Comparison of ENCODE assay signal across 8 cellular contexts in the genomic region with DNA sequence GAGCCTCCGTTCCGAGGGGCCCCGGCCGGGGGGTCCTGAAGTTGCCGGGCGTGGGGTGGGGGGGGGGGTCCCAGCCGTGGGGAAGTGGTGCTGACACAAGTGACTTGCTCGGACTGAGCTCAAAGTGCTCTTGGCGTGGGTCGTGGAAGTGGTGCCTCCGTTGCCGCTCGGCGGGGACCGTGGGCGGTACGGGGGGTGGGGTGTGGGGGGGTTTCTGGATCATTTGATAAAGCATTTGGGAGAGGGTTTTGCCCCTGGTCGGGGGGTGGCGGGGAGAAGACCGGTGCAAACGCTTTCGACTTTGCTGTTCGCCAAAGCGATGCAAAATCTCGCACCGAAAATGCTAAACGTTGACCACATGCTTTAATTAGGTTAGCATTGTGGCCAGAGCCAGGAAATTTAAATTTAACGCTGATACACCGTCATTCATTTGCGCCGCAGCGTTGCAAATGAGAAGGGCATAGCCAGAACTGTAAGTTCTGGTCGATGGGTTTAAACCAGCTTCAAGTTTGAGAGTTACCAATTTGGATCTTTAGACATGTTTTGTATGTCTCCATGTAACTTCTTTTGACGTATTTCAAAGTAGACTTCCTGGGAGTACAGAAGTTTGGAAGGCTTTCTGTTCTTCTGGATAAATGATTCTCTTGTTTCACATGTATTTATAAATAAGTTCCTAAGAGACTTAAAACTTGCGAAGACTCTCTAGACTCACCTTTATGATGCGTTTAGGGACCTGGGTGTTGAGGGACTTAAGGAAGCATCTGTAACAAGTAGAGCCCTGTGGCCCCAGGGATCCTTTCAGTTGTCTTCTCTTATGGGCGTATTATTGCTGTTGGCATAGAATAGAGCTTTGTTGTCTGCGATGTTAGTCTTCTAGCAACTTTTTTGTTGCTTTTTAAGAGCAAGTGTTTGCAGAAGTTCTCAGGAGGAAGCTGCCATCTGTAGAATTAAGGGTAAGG. TPM values are rescaled to one million over a fixed set of nuclear protein-coding genes. Genes with fewer than 3 reads are reported as not detected.
DNase-seq lines count a peak whose midpoint lies in the region; ATAC-seq, FAIRE-seq and TF ChIP-seq lines count a peak whose summit lies in the region.

No MANE protein-coding gene starts in this region.

- WGBS in hepatocyte (ENCODE audit: low lambda C conversion rate, missing lambda C conversion rate) = 8% methylated on average over 17 of the region's 38 CpGs

- TF ChIP-seq CTCF in GM13976 (IDR thresholded peaks at IDR 0.05; ENCODE audit: borderline replicate concordance, control extremely low read depth, extremely low read depth, insufficient read depth, missing control alignments) (no peak), hepatocyte (IDR thresholded peaks at IDR 0.05; ENCODE audit: poor library complexity) (no peak), D721Med (IDR thresholded peaks at IDR 0.05; ENCODE audit: insufficient read depth, missing control alignments) (no peak)

- H4K20me1 ChIP-seq in hepatocyte (ENCODE audit: insufficient read depth, poor library complexity, severe bottlenecking) = peaks cover 22% of the 10 kb centered on the region

- H3K36me3 Mint-ChIP-seq in activated naive CD4-positive, alpha-beta T cell treated with anti-CD3 and anti-CD28 coated beads, Interleukin-2, amount 50 U/mL, for 72 hours = peaks cover 10 to 28% of the 10 kb centered on the region in 2 donors

- peaks cover 6% of the 10 kb centered on the region for H3K9me3 ChIP-seq in hepatocyte (ENCODE audit: low read depth)

- DNase-seq in A172 (ENCODE audit: low spot score) = peak; percentile 37
- DNase-seq in GM13976 (ENCODE audit: low spot score) = peak; percentile 57
- peak; percentile 4 for DNase-seq in NOMO-1 treated with dmso at 0.1 percent for 144 hours (lab: John Stamatoyannopoulos, UW; ENCODE audit: unreplicated experiment)
- DNase-seq in activated naive CD4-positive, alpha-beta T cell treated with anti-CD3 and anti-CD28 coated beads, Interleukin-2, amount 50 U/mL, for 72 hours (ENCODE audit: low spot score in 2 of 2) = peak; percentile 23 to 59
- peak; percentile 36 for DNase-seq in hepatocyte (ENCODE audit: low spot score)
- DNase-seq in D721Med (ENCODE audit: insufficient read length, low spot score) = no peak

- H3K4me2 ChIP-seq in hepatocyte = peak overlapping the region; percentile 75

- H3K79me2 ChIP-seq in hepatocyte = peaks cover 52% of the 10 kb centered on the region

- peak overlapping the region; percentile 17 for H2AFZ ChIP-seq in hepatocyte

- H3K27ac ChIP-seq in hepatocyte (peak overlapping the region; percentile 93), skin epidermis (peak overlapping the region in 20 of 21 experiments; percentile 48 to 92 (median 83))

- H3K4me1 ChIP-seq in hepatocyte (ENCODE audit: insufficient read depth) = peaks cover 10% of the 10 kb centered on the region

- peaks cover 3% of the 10 kb centered on the region for H3K27me3 ChIP-seq in hepatocyte

- peaks cover 0 to 20% of the 10 kb centered on the region in 2 donors for H3K9me3 Mint-ChIP-seq in activated naive CD4-positive, alpha-beta T cell treated with anti-CD3 and anti-CD28 coated beads, Interleukin-2, amount 50 U/mL, for 72 hours

- in situ Hi-C loops in GM13976 (cut with MboI; ENCODE audit: low sequenced_read_pairs, unreplicated experiment) = no loop called here

- no peaks in the 10 kb centered on the region for H3K36me3 ChIP-seq in hepatocyte (replicated peaks; ENCODE audit: insufficient read depth, low read depth)

- no peak for FAIRE-seq in D721Med (lab: Jason Lieb, UNC)

- ATAC-seq in activated naive CD4-positive, alpha-beta T cell treated with anti-CD3 and anti-CD28 coated beads, Interleukin-2, amount 50 U/mL, for 72 hours = no peak
- ATAC-seq in GM21423 (IDR thresholded peaks at IDR 0.05; ENCODE audit: unreplicated experiment) = no peak

- peak overlapping the region; percentile 61 for H3K4me3 ChIP-seq in hepatocyte
- H3K4me3 ChIP-seq in skin epidermis = peak overlapping the region; percentile 48 to 70 (median 63)

- H3K27ac Mint-ChIP-seq in activated naive CD4-positive, alpha-beta T cell treated with anti-CD3 and anti-CD28 coated beads, Interleukin-2, amount 50 U/mL, for 72 hours = peak overlapping the region; percentile 88 to 94

- no peaks in the 10 kb centered on the region for H3K9me2 ChIP-seq in hepatocyte (replicated peaks; ENCODE audit: insufficient read depth)

RNA-seq across cellular contexts. Expression of a gene that starts 1.0 kb away (rescaled TPM):
- 28.9 and 32.0 TPM in 2 replicates for total RNA-seq in A172 (2014; rRNA removed; shearing (Covaris generic))
- total RNA-seq in activated naive CD4-positive, alpha-beta T cell treated with anti-CD3 and anti-CD28 coated beads, Interleukin-2, amount 50 U/mL, for 72 hours = 10 to 100 TPM; 24.0 to 29.6 TPM
- 30.4 TPM in 2 replicates for total RNA-seq in hepatocyte
- 25.3 and 28.9 TPM in 2 replicates for polyA plus RNA-seq in hepatocyte
